In the genomic region with DNA sequence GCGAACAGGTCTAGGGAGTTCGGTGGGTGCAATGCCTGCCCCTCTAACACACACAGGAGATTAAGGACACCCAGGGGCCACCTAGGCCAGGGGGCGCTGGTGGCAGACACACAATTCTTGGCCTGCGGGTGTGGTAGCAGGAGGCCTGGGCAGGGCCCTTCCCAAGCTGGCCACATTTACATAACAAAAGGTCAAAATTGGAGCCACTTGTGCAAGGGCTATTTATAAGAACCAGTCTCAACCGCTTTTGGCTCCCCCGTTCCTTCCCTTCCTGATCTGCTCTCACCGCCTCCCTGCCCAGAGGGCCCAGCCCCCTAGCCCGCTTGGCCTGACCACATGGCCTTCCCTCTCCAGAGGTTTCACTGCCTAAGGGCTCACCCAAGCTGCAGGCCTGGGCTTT, we compare ENCODE assay signal across 1 cellular context. TPM values are rescaled to one million over a fixed set of nuclear protein-coding genes. Genes with fewer than 3 reads are reported as not detected.
"Had no signal": no experiment of that assay in that cellular context is flagged by ENCODE, and none has a peak within 500 bp of the region (broad histone marks: within the 10 kb centered on the region; RNA-seq: fewer than 3 reads in every experiment).

No MANE protein-coding gene starts in this region.

RNA-seq across cellular contexts. Expression of a gene that starts 59.0 kb away (rescaled TPM):
- total RNA-seq: RPMI7951 had no signal
